In genomic region chr1:68347415-68347814, GRCh38 we compare ENCODE assay signal across 8 cellular contexts.
DNase-seq lines count a peak whose midpoint lies in the region; ATAC-seq and TF ChIP-seq lines count a peak whose summit lies in the region.
"Had no signal": no experiment of that assay in that cellular context is flagged by ENCODE, and none has a peak within 500 bp of the region (broad histone marks: within the 10 kb centered on the region; RNA-seq: fewer than 3 reads in every experiment).

No MANE protein-coding gene starts in this region.

- H3K27me3 ChIP-seq in testis (no peaks in the 10 kb centered on the region), esophagus squamous epithelium (no peaks in the 10 kb centered on the region), vagina (no peaks in the 10 kb centered on the region)

- no peak for TF ChIP-seq POLR2A in testis (IDR thresholded peaks at IDR 0.05)
- no peak for TF ChIP-seq POLR2A in esophagus squamous epithelium (IDR thresholded peaks at IDR 0.05)
- TF ChIP-seq POLR2A in vagina (IDR thresholded peaks at IDR 0.05), result no peak

- TF ChIP-seq CTCF in testis (IDR thresholded peaks at IDR 0.05), result no peak
- no peak for TF ChIP-seq CTCF in esophagus squamous epithelium (IDR thresholded peaks at IDR 0.05)
- no peak for TF ChIP-seq CTCF in vagina (IDR thresholded peaks at IDR 0.05)

- H3K27ac ChIP-seq in testis (no peak overlapping the region), esophagus squamous epithelium (no peak overlapping the region), vagina (no peak overlapping the region)

- no peaks in the 10 kb centered on the region for H3K4me1 ChIP-seq in testis
- H3K4me1 ChIP-seq in esophagus squamous epithelium, result peaks cover 0 to 5% (median 0%) of the 10 kb centered on the region in 3 donors
- H3K4me1 ChIP-seq in vagina, result peaks cover 5% of the 10 kb centered on the region

- H3K4me3 ChIP-seq in testis, result no peak overlapping the region
- no peak overlapping the region for H3K4me3 ChIP-seq in esophagus squamous epithelium
- H3K4me3 ChIP-seq in vagina, result no peak overlapping the region
- H3K4me3 ChIP-seq: mucosa of descending colon had no signal

- no peaks in the 10 kb centered on the region for H3K36me3 ChIP-seq in testis (ENCODE audit: low read depth, missing control alignments)
- H3K36me3 ChIP-seq in esophagus squamous epithelium, result no peaks in the 10 kb centered on the region
- no peaks in the 10 kb centered on the region for H3K36me3 ChIP-seq in vagina

- intact Hi-C loops in testis (cut with DNase I; ENCODE audit: low total_unique reads), result no loop called here
- intact Hi-C loops in esophagus squamous epithelium (cut with DNase I), result no loop called here
- intact Hi-C loops in vagina (cut with DNase I), result loop anchor here (10.0 kb wide), 1 partner anchor 113 kb away; the partner anchor contains the start of gene WLS

- WGBS in testis, 2 donors, result 85 to 88% methylated on average over 2 of the region's 2 CpGs
- WGBS in esophagus squamous epithelium, 2 donors, result 71 to 73% methylated on average over 1 of the region's 2 CpGs

- DNase-seq in NOMO-1 treated with dmso at 0.1 percent for 144 hours (lab: John Stamatoyannopoulos, UW; ENCODE audit: unreplicated experiment) (peak; percentile 51), testis (peak; percentile 22), HCEC 1CT (no peak), esophagus squamous epithelium (lab: John Stamatoyannopoulos, UW) (no peak), vagina (ENCODE audit: extremely low spot score in 2 of 2) (no peak)

- H3K9me3 ChIP-seq in testis (no peaks in the 10 kb centered on the region), esophagus squamous epithelium (no peaks in the 10 kb centered on the region), vagina (no peaks in the 10 kb centered on the region)
- H3K9me3 ChIP-seq: mucosa of descending colon had no signal

- ATAC-seq in GM19328 (IDR thresholded peaks at IDR 0.05; ENCODE audit: unreplicated experiment) (peak; percentile 81), HG02970 (IDR thresholded peaks at IDR 0.05; ENCODE audit: low FRiP score, unreplicated experiment) (peak; percentile 87)
- ATAC-seq: mucosa of descending colon had no signal

Comparison
In these comparisons a context has a peak if more than half of its experiments do, and no peak if none do; other contexts are left out.
1. DNase-seq: peak in NOMO-1 treated with dmso at 0.1 percent for 144 hours (single experiment) and testis (single experiment); none in HCEC 1CT (single experiment), esophagus squamous epithelium (single experiment) and vagina (0 of 2).